9 cellular contexts compared by ENCODE assay signal in the genomic region with DNA sequence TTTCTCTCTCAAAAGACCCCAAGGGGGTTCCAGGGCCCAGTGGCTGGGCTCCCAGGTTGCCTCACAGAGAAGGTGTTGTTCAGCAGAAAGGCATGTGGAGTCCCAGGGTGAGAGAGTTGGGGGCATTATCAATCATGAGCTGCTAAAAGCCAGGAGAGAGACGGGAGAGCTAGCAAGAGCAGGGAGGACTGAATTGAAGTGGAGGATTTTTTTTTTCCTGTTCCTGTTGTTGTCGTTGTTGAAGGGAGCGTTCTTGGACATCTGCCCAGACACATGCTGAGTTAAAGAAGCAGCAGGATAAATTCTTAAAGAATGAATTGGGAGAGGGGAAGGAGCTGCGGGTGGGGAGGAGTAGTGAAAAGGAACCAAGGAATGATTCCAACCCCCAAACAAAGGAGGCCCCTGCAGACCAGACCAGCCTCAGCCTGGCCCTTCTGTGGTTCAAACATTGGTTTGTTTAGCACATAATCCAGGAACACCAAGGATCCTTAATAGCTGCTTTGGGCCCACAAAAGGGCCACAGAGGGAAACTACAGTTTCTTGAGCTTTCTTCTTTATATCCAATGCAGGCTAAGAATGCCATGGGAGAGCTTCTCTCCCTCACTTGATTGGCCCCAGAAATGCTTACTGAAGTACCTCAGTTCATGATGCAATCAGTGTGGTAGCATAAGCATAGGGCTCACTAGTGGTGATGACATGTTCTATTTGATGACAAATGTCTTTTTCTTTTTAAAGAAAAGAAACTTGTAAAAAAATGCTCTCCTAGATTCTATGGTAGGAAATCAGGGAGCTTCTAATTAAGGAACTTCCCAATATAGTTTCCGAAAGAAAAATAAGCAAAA.
DNase-seq lines count a peak whose midpoint lies in the region; ATAC-seq, FAIRE-seq and TF ChIP-seq lines count a peak whose summit lies in the region.
"Had no signal": no experiment of that assay in that cellular context is flagged by ENCODE, and none has a peak within 500 bp of the region (broad histone marks: within the 10 kb centered on the region; RNA-seq: fewer than 3 reads in every experiment).

No MANE protein-coding gene starts in this region.

- no peak overlapping the region for H3K14ac ChIP-seq in H1 (ENCODE audit: insufficient read length)

- DNase-seq in DMS153 (lab: John Stamatoyannopoulos, UW), result peak; percentile 70
- DNase-seq in NCI-H345 (lab: John Stamatoyannopoulos, UW), result peak; percentile 79
- DNase-seq in H1 (ENCODE audit: low read depth in 1 of 2, low spot score in 2 of 2), result no peak
- DNase-seq in midbrain (lab: John Stamatoyannopoulos, UW), result peak; percentile 76
- peak in 1 of 2 donors; percentile 90 for DNase-seq in vagina (ENCODE audit: extremely low spot score in 2 of 2)
- no peak for DNase-seq in HEK293T (ENCODE audit: extremely low spot score)
- DNase-seq in activated CD4-positive, alpha-beta T cell treated with anti-CD3 and anti-CD28 coated beads for 4 hours, result no peak

- H3K79me1 ChIP-seq in H1 (ENCODE audit: low read depth, low read length), result no peaks in the 10 kb centered on the region

- CTCF ChIA-PET in H1 (lab: Charles Lee; ENCODE audit: partially characterized antibody) (interaction anchor here (0.6 to 1.7 kb wide), 4 partner anchors 10 to 274 kb away, joined by 3 to 5 read pairs (median 4); no protein-coding TSS in a partner anchor), HEK293T (lab: Yijun Ruan, JAX) (interaction anchor here (0.6 kb wide), 1 partner anchor 94 kb away, joined by 3 read pairs; no protein-coding TSS in a partner anchor)

- H2BK15ac ChIP-seq in H1 (ENCODE audit: low read length), result no peak overlapping the region

- H3K27ac ChIP-seq in H1 (ENCODE audit: low read depth, low read length) (no peak overlapping the region), vagina (peak overlapping the region; percentile 87)

- peaks cover 0 to 5% (median 2%) of the 10 kb centered on the region in 4 experiments; a peak in 1 of 7 replicates for H3K4me1 ChIP-seq in H1 (replicated peaks in 1 of 4; ENCODE audit: control insufficient read depth in 3 of 4, insufficient read depth in 4 of 4, low read length in 3 of 4)
- peaks cover 65% of the 10 kb centered on the region for H3K4me1 ChIP-seq in vagina

- no peak overlapping the region for H2BK120ac ChIP-seq in H1 (replicated peaks; ENCODE audit: low read depth, low read length)

- no peak for TF ChIP-seq RAD21 in H1 (IDR thresholded peaks at IDR 0.05 in 1 of 2, conservative IDR thresholded peaks at IDR 0.05 in 1 of 2; ENCODE audit: low read depth in 2 of 2, low read length in 2 of 2)

- no peaks in the 10 kb centered on the region for H4K20me1 ChIP-seq in H1 (replicated peaks in 1 of 2; ENCODE audit: control insufficient read depth in 1 of 2, insufficient read depth in 2 of 2, low read length in 2 of 2)

- H3K9me3 ChIP-seq in H1 (ENCODE audit: insufficient read depth in 2 of 2, low read depth in 1 of 2, low read length in 1 of 2) (no peaks in the 10 kb centered on the region), vagina (no peaks in the 10 kb centered on the region)

- H3K36me3 ChIP-seq in H1 (ENCODE audit: control insufficient read depth in 2 of 4, insufficient read depth in 4 of 4, low read length in 3 of 4) (no peaks in the 10 kb centered on the region), vagina (no peaks in the 10 kb centered on the region)

- H3K9ac ChIP-seq in H1 (replicated peaks in 1 of 4; ENCODE audit: extremely low read depth in 1 of 4, low read depth in 3 of 4, low read length in 3 of 4), result no peak overlapping the region

- no peak overlapping the region for H3K56ac ChIP-seq in H1 (replicated peaks; ENCODE audit: insufficient read length, low read depth, low read length)

- no peak overlapping the region for H2BK12ac ChIP-seq in H1 (ENCODE audit: low read depth, low read length)

- H3K4me2 ChIP-seq in H1 (ENCODE audit: insufficient read depth in 1 of 2, low read depth in 2 of 2, low read length in 2 of 2), result no peak overlapping the region; a peak in 1 of 4 replicates

- no peak overlapping the region; a peak in 1 of 8 replicates for H3K4me3 ChIP-seq in H1 (ENCODE audit: extremely low read depth in 1 of 4, insufficient read depth in 2 of 4, low read depth in 3 of 4, low read length in 4 of 4)
- no peak overlapping the region for H3K4me3 ChIP-seq in vagina

- no peak overlapping the region for H4K5ac ChIP-seq in H1 (ENCODE audit: insufficient read length, low read depth, low read length)

- no peak overlapping the region for H2AK5ac ChIP-seq in H1 (ENCODE audit: low read depth, low read length)

- H3K4ac ChIP-seq in H1 (replicated peaks; ENCODE audit: insufficient read length, low read depth, low read length), result no peak overlapping the region

- H3K27me3 ChIP-seq in H1 (replicated peaks in 1 of 4; ENCODE audit: control insufficient read depth in 3 of 4, extremely low read depth in 1 of 4, insufficient read depth in 3 of 4, low read length in 3 of 4) (no peaks in the 10 kb centered on the region), vagina (no peaks in the 10 kb centered on the region)

- intact Hi-C loops in vagina (cut with DNase I), result no loop called here

- no peak overlapping the region for H3K18ac ChIP-seq in H1 (ENCODE audit: extremely low read depth, low read length)

- H3K23ac ChIP-seq in H1 (ENCODE audit: insufficient read length), result no peak overlapping the region

- no peak for ATAC-seq in GM18861 (IDR thresholded peaks at IDR 0.05; ENCODE audit: unreplicated experiment)

- H2BK5ac ChIP-seq in H1 (ENCODE audit: low read depth, low read length), result peak overlapping the region; percentile 3; the same call in 1 of the 2 replicates

- no peaks in the 10 kb centered on the region for H3K79me2 ChIP-seq in H1 (ENCODE audit: control insufficient read depth in 1 of 2, insufficient read depth in 2 of 2, low read length in 2 of 2)

- H2AFZ ChIP-seq in H1 (ENCODE audit: low read length), result no peak overlapping the region

- no peak for TF ChIP-seq POLR2A in H1 (IDR thresholded peaks at IDR 0.05; ENCODE audit: control extremely low read depth in 1 of 2, low read depth in 2 of 2, low read length in 2 of 2)
- TF ChIP-seq POLR2A in vagina (IDR thresholded peaks at IDR 0.05), result no peak

- 52% methylated on average over 5 of the region's 5 CpGs; no CpG with 5 or more reads in 1 of the 2 experiments for WGBS in H1 (ENCODE audit: extremely low coverage in 1 of 2, insufficient coverage in 1 of 2, insufficient read length in 1 of 2, insufficient replicate concordance in 2 of 2, low coverage in 1 of 2, low lambda C conversion rate in 2 of 2, missing lambda C conversion rate in 1 of 2), 2 experiments

- H4K8ac ChIP-seq in H1 (ENCODE audit: extremely low read depth, insufficient read depth, low read length), result no peak overlapping the region

- TF ChIP-seq EP300 in H1 (IDR thresholded peaks at IDR 0.05; ENCODE audit: borderline replicate concordance in 1 of 2, low read depth in 2 of 2, low read length in 2 of 2), result no peak

- no peaks in the 10 kb centered on the region for H3K23me2 ChIP-seq in H1 (ENCODE audit: low read depth, low read length)

- POLR2A ChIA-PET in H1 (lab: Charles Lee; ENCODE audit: partially characterized antibody) (interaction anchor here (0.6 kb wide), 1 partner anchor 20 kb away, joined by 3 read pairs; no protein-coding TSS in a partner anchor), HEK293T (lab: Yijun Ruan, JAX) (interaction anchor here (0.7 to 1.0 kb wide), 2 partner anchors 10 to 148 kb away, joined by 3 read pairs; no protein-coding TSS in a partner anchor)

- H2BK20ac ChIP-seq in H1 (ENCODE audit: low read length), result no peak overlapping the region

- no peak overlapping the region for H4K91ac ChIP-seq in H1 (replicated peaks; ENCODE audit: insufficient read length, low read length)

- TF ChIP-seq CTCF in H1 (IDR thresholded peaks at IDR 0.05; ENCODE audit: control extremely low read depth in 1 of 3, insufficient read depth in 1 of 3, low read depth in 1 of 3, low read length in 3 of 3) (no peak), vagina (IDR thresholded peaks at IDR 0.05) (no peak)

- no peak for FAIRE-seq in H1 (lab: Jason Lieb, UNC)
- FAIRE-seq: colon had no signal

TF ChIP-seq in H1, 55 proteins besides CTCF, POLR2A, EP300 and RAD21:
- TF ChIP-seq E2F6 (IDR thresholded peaks at IDR 0.05), result no peak
- peak; percentile 22; the same call in 1 of the 2 replicates for TF ChIP-seq CEBPB (IDR thresholded peaks at IDR 0.05; ENCODE audit: low read depth, low read length)

TF ChIP-seq in HEK293T, 16 proteins besides CTCF, POLR2A, EP300 and RAD21:
- TF ChIP-seq FOXA1 (IDR thresholded peaks at IDR 0.05) (no peak), PKNOX1 (IDR thresholded peaks at IDR 0.05) (no peak), ELF4 (IDR thresholded peaks at IDR 0.05) (no peak), FOXK2 (IDR thresholded peaks at IDR 0.05) (no peak)
TF ChIP-seq in HEK293T: peak in this region for 0.

Comparison
In these comparisons a context has a peak if more than half of its experiments do, and no peak if none do; other contexts are left out.
1. DNase-seq: peak in DMS153 (single experiment), NCI-H345 (single experiment) and midbrain (single experiment); none in H1 (0 of 2), HEK293T (single experiment) and activated CD4-positive, alpha-beta T cell treated with anti-CD3 and anti-CD28 coated beads for 4 hours (0 of 2).